1 cellular context compared by ENCODE assay signal in genomic region chr2:236117861-236118269, GRCh38.
TF ChIP-seq lines count a peak whose summit lies in the region.

No MANE protein-coding gene starts in this region.

TF ChIP-seq in WTC11, 78 proteins besides CTCF, POLR2A, EP300 and RAD21 (continued from another document):
- TF ChIP-seq CDX4 (CRISPR knock-in tag; IDR thresholded peaks at IDR 0.05; ENCODE audit: borderline replicate concordance) (no peak), GABPB1 (CRISPR knock-in tag; IDR thresholded peaks at IDR 0.05) (peak; percentile 78), KAT7 (CRISPR knock-in tag; IDR thresholded peaks at IDR 0.05; ENCODE audit: borderline replicate concordance) (no peak), AFF4 (CRISPR knock-in tag; IDR thresholded peaks at IDR 0.05; ENCODE audit: borderline replicate concordance) (no peak), NR1H2 (CRISPR knock-in tag; IDR thresholded peaks at IDR 0.05) (no peak), E2F4 (CRISPR knock-in tag; IDR thresholded peaks at IDR 0.05; ENCODE audit: borderline replicate concordance, low read depth) (no peak), STAT6 (CRISPR knock-in tag; conservative IDR thresholded peaks at IDR 0.05; ENCODE audit: low read depth) (no peak), PREB (CRISPR knock-in tag; IDR thresholded peaks at IDR 0.05; ENCODE audit: borderline replicate concordance) (no peak), MXD4 (CRISPR knock-in tag; IDR thresholded peaks at IDR 0.05; ENCODE audit: borderline replicate concordance) (no peak), FOXK1 (CRISPR knock-in tag; IDR thresholded peaks at IDR 0.05) (peak; percentile 22; the same call in 1 of the 2 replicates), ZNF423 (CRISPR knock-in tag; IDR thresholded peaks at IDR 0.05) (no peak), NR2C2 (CRISPR knock-in tag; IDR thresholded peaks at IDR 0.05) (no peak)
TF ChIP-seq in WTC11: peak in this region for 2.
